24 cellular contexts compared by ENCODE assay signal in the genomic region with DNA sequence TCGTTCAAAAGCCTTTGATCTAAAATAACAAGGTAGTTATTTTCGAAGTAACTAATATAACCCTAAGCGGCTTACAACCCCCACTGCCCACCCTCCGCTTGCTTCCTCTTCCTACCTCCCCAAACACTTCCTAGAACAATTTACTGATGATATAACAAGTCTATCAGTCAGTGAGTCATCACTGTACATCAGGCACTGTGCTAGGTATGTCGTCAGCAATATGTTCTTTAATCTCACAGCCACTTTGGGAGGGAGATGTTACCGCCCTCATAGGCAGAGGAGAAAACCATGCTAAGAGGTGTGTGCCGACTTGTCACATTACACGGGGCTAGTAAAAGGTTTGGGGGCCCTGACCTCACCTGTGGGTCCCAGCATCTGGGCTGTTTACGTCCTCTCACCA.
"Had no signal": no experiment of that assay in that cellular context is flagged by ENCODE, and none has a peak within 500 bp of the region (broad histone marks: within the 10 kb centered on the region; RNA-seq: fewer than 3 reads in every experiment).

No MANE protein-coding gene starts in this region.

- H3K27ac ChIP-seq: colonic mucosa, epithelial cell of prostate, esophagus squamous epithelium, gastrocnemius medialis, heart right ventricle, left lung, lower lobe of right lung had no signal

- H3K4me3 ChIP-seq: colonic mucosa, esophagus squamous epithelium, gastrocnemius medialis, heart right ventricle, left lung, lower lobe of right lung had no signal

- H3K27me3 ChIP-seq: colonic mucosa, esophagus squamous epithelium, gastrocnemius medialis, heart right ventricle, left lung had no signal

- ATAC-seq: effector memory CD8-positive, alpha-beta T cell; esophagus mucosa; gastrocnemius medialis; heart right ventricle; left cardiac atrium; left lung; left ventricle myocardium superior; lower lobe of right lung had no signal

- DNase-seq: colonic mucosa; cortex of kidney; effector CD8-positive, alpha-beta T cell; effector memory CD8-positive, alpha-beta T cell; endodermal cell; erythroblast; esophagus squamous epithelium; foreskin fibroblast; foreskin melanocyte; gastrocnemius medialis; glutamatergic neuron; heart right ventricle; hippocampal formation; left cardiac atrium; left lung; left ventricle myocardium superior; lower lobe of right lung; mesenchymal stem cell; midbrain had no signal

- H3K4me1 ChIP-seq: colonic mucosa, esophagus squamous epithelium, gastrocnemius medialis, left lung, lower lobe of right lung had no signal

- H3K36me3 ChIP-seq: colonic mucosa, esophagus squamous epithelium, gastrocnemius medialis, heart right ventricle, left lung, lower lobe of right lung had no signal

- FAIRE-seq: endometrium, islet of Langerhans, keratinocyte had no signal

- H3K9me3 ChIP-seq: colonic mucosa, esophagus squamous epithelium, gastrocnemius medialis, heart right ventricle, left lung, lower lobe of right lung had no signal
